In genomic region chr1:179052776-179053175, GRCh38 we compare ENCODE assay signal across 2 cellular contexts.
TF ChIP-seq lines count a peak whose summit lies in the region.

No MANE protein-coding gene starts in this region.

TF ChIP-seq in IMR-90, 13 proteins besides CTCF, POLR2A, EP300 and RAD21:
- TF ChIP-seq RCOR1 (IDR thresholded peaks at IDR 0.05; ENCODE audit: insufficient replicate concordance, low read length): no peak
- TF ChIP-seq MAZ (IDR thresholded peaks at IDR 0.05; ENCODE audit: borderline replicate concordance, low read depth, low read length): no peak
- no peak for TF ChIP-seq RFX5 (IDR thresholded peaks at IDR 0.05; ENCODE audit: low read depth, low read length)
- TF ChIP-seq ELK1 (IDR thresholded peaks at IDR 0.05; ENCODE audit: borderline replicate concordance, low read depth, low read length): no peak
- no peak for TF ChIP-seq CHD1 (IDR thresholded peaks at IDR 0.05; ENCODE audit: low read depth, low read length)
- no peak for TF ChIP-seq USF2 (IDR thresholded peaks at IDR 0.05; ENCODE audit: low read depth, low read length)
- TF ChIP-seq BHLHE40 (IDR thresholded peaks at IDR 0.05; ENCODE audit: low read depth, low read length): no peak
- TF ChIP-seq FOS (IDR thresholded peaks at IDR 0.05; ENCODE audit: low read depth, low read length): no peak
- TF ChIP-seq SMC3 (IDR thresholded peaks at IDR 0.05; ENCODE audit: low read depth, low read length): no peak
- no peak for TF ChIP-seq CEBPB (IDR thresholded peaks at IDR 0.05; ENCODE audit: low read depth, low read length)
- no peak for TF ChIP-seq MAFK (IDR thresholded peaks at IDR 0.05; ENCODE audit: low read depth, low read length)
- no peak for TF ChIP-seq NFE2L2 (IDR thresholded peaks at IDR 0.05; ENCODE audit: low read depth, low read length)
- no peak for TF ChIP-seq MXI1 (IDR thresholded peaks at IDR 0.05; ENCODE audit: borderline replicate concordance, low read depth, low read length)

TF ChIP-seq in K562, 482 proteins besides CTCF, POLR2A, EP300 and RAD21:
- TF ChIP-seq MYNN (IDR thresholded peaks at IDR 0.05): 0 out of 2 replicates have a peak, but pooled peaks have one; percentile 11
- no peak for TF ChIP-seq MYNN (CRISPR knock-in tag; IDR thresholded peaks at IDR 0.05)
- no peak for TF ChIP-seq ZC3H4 (CRISPR knock-in tag; IDR thresholded peaks at IDR 0.05; ENCODE audit: borderline replicate concordance)
- 0 out of 2 replicates have a peak, but pooled peaks have one; percentile 4 for TF ChIP-seq L3MBTL2 (IDR thresholded peaks at IDR 0.05)
- no peak for TF ChIP-seq CEBPG (CRISPR knock-in tag; IDR thresholded peaks at IDR 0.05)
- peak; percentile 82 to 84 for TF ChIP-seq CEBPG (tag; conservative IDR thresholded peaks at IDR 0.05 in 1 of 2, IDR thresholded peaks at IDR 0.05 in 1 of 2)
- no peak for TF ChIP-seq PTBP1 (IDR thresholded peaks at IDR 0.05; ENCODE audit: low read depth, low read length)
- no peak for TF ChIP-seq ETV6 (IDR thresholded peaks at IDR 0.05; ENCODE audit: borderline replicate concordance in 1 of 2, low read depth in 2 of 2, low read length in 1 of 2)
- TF ChIP-seq ETV6 (CRISPR knock-in tag; IDR thresholded peaks at IDR 0.05; ENCODE audit: borderline replicate concordance): no peak
- TF ChIP-seq ARID1B (IDR thresholded peaks at IDR 0.05): peak; percentile 71
- TF ChIP-seq ZNF224 (CRISPR knock-in tag; IDR thresholded peaks at IDR 0.05): no peak
- peak; percentile 43; the same call in 1 of the 2 replicates for TF ChIP-seq CTBP1 (IDR thresholded peaks at IDR 0.05; ENCODE audit: borderline replicate concordance)
- 0 out of 2 replicates have a peak, but pooled peaks have one; percentile 11 for TF ChIP-seq PTRF (tag; IDR thresholded peaks at IDR 0.05)
- no peak for TF ChIP-seq HNRNPK (IDR thresholded peaks at IDR 0.05; ENCODE audit: low read depth, low read length, poor library complexity, severe bottlenecking)
- TF ChIP-seq TAL1 (IDR thresholded peaks at IDR 0.05): peak; percentile 48
- TF ChIP-seq, protein P1, sequence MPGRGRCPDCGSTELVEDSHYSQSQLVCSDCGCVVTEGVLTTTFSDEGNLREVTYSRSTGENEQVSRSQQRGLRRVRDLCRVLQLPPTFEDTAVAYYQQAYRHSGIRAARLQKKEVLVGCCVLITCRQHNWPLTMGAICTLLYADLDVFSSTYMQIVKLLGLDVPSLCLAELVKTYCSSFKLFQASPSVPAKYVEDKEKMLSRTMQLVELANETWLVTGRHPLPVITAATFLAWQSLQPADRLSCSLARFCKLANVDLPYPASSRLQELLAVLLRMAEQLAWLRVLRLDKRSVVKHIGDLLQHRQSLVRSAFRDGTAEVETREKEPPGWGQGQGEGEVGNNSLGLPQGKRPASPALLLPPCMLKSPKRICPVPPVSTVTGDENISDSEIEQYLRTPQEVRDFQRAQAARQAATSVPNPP (IDR thresholded peaks at IDR 0.05; ENCODE audit: borderline replicate concordance, insufficient read depth, insufficient read length): no peak
- 0 out of 2 replicates have a peak, but pooled peaks have one; percentile 18 for TF ChIP-seq SMARCC2 (IDR thresholded peaks at IDR 0.05; ENCODE audit: low read depth)
- TF ChIP-seq ZNF146 (CRISPR knock-in tag; IDR thresholded peaks at IDR 0.05; ENCODE audit: unreplicated experiment): no peak
- no peak for TF ChIP-seq ZNF282 (CRISPR knock-in tag; IDR thresholded peaks at IDR 0.05)
- TF ChIP-seq DPF2 (IDR thresholded peaks at IDR 0.05): peak; percentile 69; the same call in 1 of the 2 replicates
- no peak for TF ChIP-seq SIRT6 (IDR thresholded peaks at IDR 0.05; ENCODE audit: low read depth, low read length)
- TF ChIP-seq SOX6 (IDR thresholded peaks at IDR 0.05): peak; percentile 96
- TF ChIP-seq MTA3 (IDR thresholded peaks at IDR 0.05; ENCODE audit: borderline replicate concordance): 0 out of 2 replicates have a peak, but pooled peaks have one; percentile 41
- TF ChIP-seq, protein P2, sequence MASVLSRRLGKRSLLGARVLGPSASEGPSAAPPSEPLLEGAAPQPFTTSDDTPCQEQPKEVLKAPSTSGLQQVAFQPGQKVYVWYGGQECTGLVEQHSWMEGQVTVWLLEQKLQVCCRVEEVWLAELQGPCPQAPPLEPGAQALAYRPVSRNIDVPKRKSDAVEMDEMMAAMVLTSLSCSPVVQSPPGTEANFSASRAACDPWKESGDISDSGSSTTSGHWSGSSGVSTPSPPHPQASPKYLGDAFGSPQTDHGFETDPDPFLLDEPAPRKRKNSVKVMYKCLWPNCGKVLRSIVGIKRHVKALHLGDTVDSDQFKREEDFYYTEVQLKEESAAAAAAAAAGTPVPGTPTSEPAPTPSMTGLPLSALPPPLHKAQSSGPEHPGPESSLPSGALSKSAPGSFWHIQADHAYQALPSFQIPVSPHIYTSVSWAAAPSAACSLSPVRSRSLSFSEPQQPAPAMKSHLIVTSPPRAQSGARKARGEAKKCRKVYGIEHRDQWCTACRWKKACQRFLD (CRISPR knock-in tag; IDR thresholded peaks at IDR 0.05): 0 out of 2 replicates have a peak, but pooled peaks have one; percentile 42
- TF ChIP-seq CEBPB (tag; IDR thresholded peaks at IDR 0.05): peak; percentile 93
- TF ChIP-seq CBFA2T2 (conservative IDR thresholded peaks at IDR 0.05): no peak
- peak; percentile 31; the same call in 1 of the 2 replicates for TF ChIP-seq SMARCA4 (IDR thresholded peaks at IDR 0.05)
- TF ChIP-seq RFX5 (IDR thresholded peaks at IDR 0.05; ENCODE audit: low read depth, low read length): no peak
- TF ChIP-seq THRAP3 (IDR thresholded peaks at IDR 0.05; ENCODE audit: borderline replicate concordance): no peak
- TF ChIP-seq ZNF175 (CRISPR knock-in tag; IDR thresholded peaks at IDR 0.05; ENCODE audit: low read depth): 0 out of 2 replicates have a peak, but pooled peaks have one; percentile 33
- 0 out of 4 replicates have a peak, but pooled peaks of 1 of the 2 experiments have one; percentile 12 for TF ChIP-seq SRF (CRISPR knock-in tag; IDR thresholded peaks at IDR 0.05)
- TF ChIP-seq FOXA3 (CRISPR knock-in tag; conservative IDR thresholded peaks at IDR 0.05 in 1 of 2, IDR thresholded peaks at IDR 0.05 in 1 of 2): peak in 1 of 2 experiments; percentile 52; a peak in 2 of 4 replicates
- TF ChIP-seq SNIP1 (IDR thresholded peaks at IDR 0.05; ENCODE audit: low read depth): no peak
- TF ChIP-seq PML (IDR thresholded peaks at IDR 0.05; ENCODE audit: low read length): no peak
- TF ChIP-seq NONO (IDR thresholded peaks at IDR 0.05; ENCODE audit: low read depth in 2 of 2, low read length in 1 of 2): 0 out of 4 replicates have a peak, but pooled peaks of 1 of the 2 experiments have one; percentile 4
- TF ChIP-seq TEAD4 (IDR thresholded peaks at IDR 0.05; ENCODE audit: low read length): peak; percentile 25; the same call in 1 of the 2 replicates
- no peak for TF ChIP-seq TEAD4 (CRISPR knock-in tag; IDR thresholded peaks at IDR 0.05; ENCODE audit: borderline replicate concordance)
- TF ChIP-seq MTA1 (IDR thresholded peaks at IDR 0.05; ENCODE audit: borderline replicate concordance): 0 out of 2 replicates have a peak, but pooled peaks have one; percentile 23
- TF ChIP-seq, protein P3, sequence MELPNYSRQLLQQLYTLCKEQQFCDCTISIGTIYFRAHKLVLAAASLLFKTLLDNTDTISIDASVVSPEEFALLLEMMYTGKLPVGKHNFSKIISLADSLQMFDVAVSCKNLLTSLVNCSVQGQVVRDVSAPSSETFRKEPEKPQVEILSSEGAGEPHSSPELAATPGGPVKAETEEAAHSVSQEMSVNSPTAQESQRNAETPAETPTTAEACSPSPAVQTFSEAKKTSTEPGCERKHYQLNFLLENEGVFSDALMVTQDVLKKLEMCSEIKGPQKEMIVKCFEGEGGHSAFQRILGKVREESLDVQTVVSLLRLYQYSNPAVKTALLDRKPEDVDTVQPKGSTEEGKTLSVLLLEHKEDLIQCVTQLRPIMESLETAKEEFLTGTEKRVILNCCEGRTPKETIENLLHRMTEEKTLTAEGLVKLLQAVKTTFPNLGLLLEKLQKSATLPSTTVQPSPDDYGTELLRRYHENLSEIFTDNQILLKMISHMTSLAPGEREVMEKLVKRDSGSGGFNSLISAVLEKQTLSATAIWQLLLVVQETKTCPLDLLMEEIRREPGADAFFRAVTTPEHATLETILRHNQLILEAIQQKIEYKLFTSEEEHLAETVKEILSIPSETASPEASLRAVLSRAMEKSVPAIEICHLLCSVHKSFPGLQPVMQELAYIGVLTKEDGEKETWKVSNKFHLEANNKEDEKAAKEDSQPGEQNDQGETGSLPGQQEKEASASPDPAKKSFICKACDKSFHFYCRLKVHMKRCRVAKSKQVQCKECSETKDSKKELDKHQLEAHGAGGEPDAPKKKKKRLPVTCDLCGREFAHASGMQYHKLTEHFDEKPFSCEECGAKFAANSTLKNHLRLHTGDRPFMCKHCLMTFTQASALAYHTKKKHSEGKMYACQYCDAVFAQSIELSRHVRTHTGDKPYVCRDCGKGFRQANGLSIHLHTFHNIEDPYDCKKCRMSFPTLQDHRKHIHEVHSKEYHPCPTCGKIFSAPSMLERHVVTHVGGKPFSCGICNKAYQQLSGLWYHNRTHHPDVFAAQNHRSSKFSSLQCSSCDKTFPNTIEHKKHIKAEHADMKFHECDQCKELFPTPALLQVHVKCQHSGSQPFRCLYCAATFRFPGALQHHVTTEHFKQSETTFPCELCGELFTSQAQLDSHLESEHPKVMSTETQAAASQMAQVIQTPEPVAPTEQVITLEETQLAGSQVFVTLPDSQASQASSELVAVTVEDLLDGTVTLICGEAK (IDR thresholded peaks at IDR 0.05): no peak
- TF ChIP-seq, protein P3 (CRISPR knock-in tag; IDR thresholded peaks at IDR 0.05): no peak
- TF ChIP-seq SMARCE1 (IDR thresholded peaks at IDR 0.05): peak; percentile 61; the same call in 1 of the 2 replicates
- TF ChIP-seq SRSF7 (optimal IDR thresholded peaks at IDR 0.05; ENCODE audit: low read depth, low read length): no peak
- TF ChIP-seq HNRNPLL (IDR thresholded peaks at IDR 0.05; ENCODE audit: low read depth, low read length, poor library complexity, severe bottlenecking): no peak
